In the genomic region with DNA sequence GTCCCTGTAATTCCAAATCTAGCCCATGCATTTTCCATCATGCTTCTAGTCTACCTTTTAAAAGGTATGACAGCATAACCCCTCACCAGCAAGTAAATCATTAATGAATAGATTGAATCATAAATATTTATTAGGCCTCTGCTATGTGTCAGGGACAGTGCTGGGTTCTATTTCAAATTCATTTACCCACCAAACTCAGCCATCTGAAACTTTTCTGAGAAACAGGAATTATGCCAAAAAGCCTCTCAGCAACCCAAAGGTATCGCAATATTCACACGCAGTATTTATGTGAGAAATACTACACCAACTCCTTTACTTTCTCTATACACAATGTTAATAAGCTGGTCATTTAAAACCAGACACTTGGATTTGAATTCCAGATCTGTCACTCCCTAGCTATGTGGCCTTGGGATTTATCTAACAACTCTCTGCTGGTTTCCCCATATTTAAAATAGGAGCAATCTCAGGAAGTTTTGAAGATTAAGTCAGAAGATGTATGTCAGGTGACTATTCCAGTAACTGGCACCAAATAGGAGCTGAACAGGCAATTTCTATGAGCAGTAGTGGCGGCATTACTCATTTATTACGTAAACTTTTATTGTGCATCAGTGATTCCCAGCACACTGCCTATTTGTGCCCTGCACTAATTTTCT, we compare ENCODE assay signal across 21 cellular contexts.
DNase-seq lines count a peak whose midpoint lies in the region; ATAC-seq and TF ChIP-seq lines count a peak whose summit lies in the region.
"Had no signal": no experiment of that assay in that cellular context is flagged by ENCODE, and none has a peak within 500 bp of the region (broad histone marks: within the 10 kb centered on the region; RNA-seq: fewer than 3 reads in every experiment).

No MANE protein-coding gene starts in this region.

- DNase-seq in HCEC 1CT: peak; percentile 1
- DNase-seq in amniotic epithelial cell (ENCODE audit: low read depth): peak; percentile 89
- peak in 1 of 2 donors; percentile 65 for DNase-seq in foreskin keratinocyte
- no peak for DNase-seq in smooth muscle cell (lab: John Stamatoyannopoulos, UW; ENCODE audit: unreplicated experiment)
- DNase-seq in activated CD8-positive, alpha-beta memory T cell treated with anti-CD3 and anti-CD28 coated beads, Interleukin-2, amount 10 ng/mL, durations not matched to agents 7 days and 5 days: no peak
- DNase-seq in stimulated activated CD4-positive, alpha-beta T cell treated with anti-CD3 and anti-CD28 coated beads, Interleukin-2, amount 100 ng/mL, for 24 hours: no peak
- DNase-seq: activated CD4-positive, CD25-positive, alpha-beta regulatory T cell treated with anti-CD3 and anti-CD28 coated beads, Interleukin-2, amount 50 U/mL, for 72 hours; activated naive CD4-positive, alpha-beta T cell treated with anti-CD3 and anti-CD28 coated beads, Interleukin-2, amount 10 ng/mL, durations not matched to agents 7 days and 5 days; activated T-cell treated with anti-CD3 and anti-CD28 coated beads, Interleukin-2, amount 50 U/mL, for 48 hours; BE2C; MG63; naive B cell; NCI-H2171; NCI-H524 treated with DMSO at 0.1 percent for 48 hours; pancreas; sigmoid colon; stimulated activated naive CD4-positive, alpha-beta T cell treated with Interleukin-2 at 50 U/mL for 16 hours; T-helper 9 cell had no signal

- no peak overlapping the region for H2AFZ ChIP-seq in smooth muscle cell (ENCODE audit: low read depth)

- no peaks in the 10 kb centered on the region for H3K9me3 Mint-ChIP-seq in activated CD8-positive, alpha-beta memory T cell treated with anti-CD3 and anti-CD28 coated beads, Interleukin-2, amount 10 ng/mL, durations not matched to agents 7 days and 5 days (ENCODE audit: low read depth)
- H3K9me3 Mint-ChIP-seq: activated naive CD4-positive, alpha-beta T cell treated with anti-CD3 and anti-CD28 coated beads, Interleukin-2, amount 10 ng/mL, durations not matched to agents 7 days and 5 days had no signal

- H3K27me3 Mint-ChIP-seq in activated CD8-positive, alpha-beta memory T cell treated with anti-CD3 and anti-CD28 coated beads, Interleukin-2, amount 10 ng/mL, durations not matched to agents 7 days and 5 days: no peaks in the 10 kb centered on the region
- H3K27me3 Mint-ChIP-seq: activated naive CD4-positive, alpha-beta T cell treated with anti-CD3 and anti-CD28 coated beads, Interleukin-2, amount 10 ng/mL, durations not matched to agents 7 days and 5 days; naive B cell had no signal

- H3K27ac ChIP-seq in foreskin keratinocyte (no peak overlapping the region), smooth muscle cell (ENCODE audit: low read depth) (peak overlapping the region; percentile 84)
- H3K27ac ChIP-seq: pancreas, sigmoid colon, tibial nerve had no signal

- H3K4me1 Mint-ChIP-seq in activated CD8-positive, alpha-beta memory T cell treated with anti-CD3 and anti-CD28 coated beads, Interleukin-2, amount 10 ng/mL, durations not matched to agents 7 days and 5 days: no peaks in the 10 kb centered on the region
- H3K4me1 Mint-ChIP-seq: activated naive CD4-positive, alpha-beta T cell treated with anti-CD3 and anti-CD28 coated beads, Interleukin-2, amount 10 ng/mL, durations not matched to agents 7 days and 5 days; naive B cell had no signal

- H3K36me3 ChIP-seq in smooth muscle cell (ENCODE audit: low read depth): no peaks in the 10 kb centered on the region
- H3K36me3 ChIP-seq: BE2C, MG63, pancreas, sigmoid colon, tibial nerve had no signal

- no peaks in the 10 kb centered on the region for H3K9me3 ChIP-seq in smooth muscle cell (replicated peaks; ENCODE audit: low read depth)
- H3K9me3 ChIP-seq: BE2C, MG63, pancreas, sigmoid colon, tibial nerve had no signal

- TF ChIP-seq CTCF in foreskin keratinocyte (conservative IDR thresholded peaks at IDR 0.05) (no peak), smooth muscle cell (IDR thresholded peaks at IDR 0.05; ENCODE audit: borderline replicate concordance, insufficient read depth, poor library complexity, severe bottlenecking) (no peak)

- H3K4me2 ChIP-seq in smooth muscle cell: peak overlapping the region; percentile 73

- CTCF ChIA-PET in activated CD8-positive, alpha-beta memory T cell treated with anti-CD3 and anti-CD28 coated beads, Interleukin-2, amount 10 ng/mL, durations not matched to agents 7 days and 5 days (lab: Charles Lee): no interaction called here

- no peak overlapping the region for H3K9ac ChIP-seq in smooth muscle cell (ENCODE audit: low read depth)

- H3K27ac Mint-ChIP-seq in activated CD8-positive, alpha-beta memory T cell treated with anti-CD3 and anti-CD28 coated beads, Interleukin-2, amount 10 ng/mL, durations not matched to agents 7 days and 5 days: no peak overlapping the region
- H3K27ac Mint-ChIP-seq: activated naive CD4-positive, alpha-beta T cell treated with anti-CD3 and anti-CD28 coated beads, Interleukin-2, amount 10 ng/mL, durations not matched to agents 7 days and 5 days; naive B cell had no signal

- no peaks in the 10 kb centered on the region for H4K20me1 ChIP-seq in smooth muscle cell (ENCODE audit: low read depth)

- H3K4me1 ChIP-seq in foreskin keratinocyte (peaks cover 17% of the 10 kb centered on the region), smooth muscle cell (ENCODE audit: low read depth) (peaks cover 5% of the 10 kb centered on the region)
- H3K4me1 ChIP-seq: BE2C, pancreas had no signal

- H3K4me3 ChIP-seq in smooth muscle cell: no peak overlapping the region
- H3K4me3 ChIP-seq: lung, MG63, pancreas, sigmoid colon, tibial nerve had no signal

- 38% methylated on average over 4 of the region's 4 CpGs for WGBS in smooth muscle cell (ENCODE audit: low lambda C conversion rate)

- H3F3A ChIP-seq in smooth muscle cell (ENCODE audit: low read depth): peaks cover 7% of the 10 kb centered on the region

- H3K27me3 ChIP-seq in foreskin keratinocyte (no peaks in the 10 kb centered on the region), smooth muscle cell (ENCODE audit: low read depth) (no peaks in the 10 kb centered on the region)
- H3K27me3 ChIP-seq: BE2C, MG63, pancreas, sigmoid colon, tibial nerve had no signal

- no peaks in the 10 kb centered on the region for H3K36me3 Mint-ChIP-seq in activated CD8-positive, alpha-beta memory T cell treated with anti-CD3 and anti-CD28 coated beads, Interleukin-2, amount 10 ng/mL, durations not matched to agents 7 days and 5 days
- H3K36me3 Mint-ChIP-seq: activated naive CD4-positive, alpha-beta T cell treated with anti-CD3 and anti-CD28 coated beads, Interleukin-2, amount 10 ng/mL, durations not matched to agents 7 days and 5 days; naive B cell had no signal

- H3K79me2 ChIP-seq in smooth muscle cell (ENCODE audit: low read depth): no peaks in the 10 kb centered on the region

- no peak overlapping the region for H3K4me3 Mint-ChIP-seq in activated CD8-positive, alpha-beta memory T cell treated with anti-CD3 and anti-CD28 coated beads, Interleukin-2, amount 10 ng/mL, durations not matched to agents 7 days and 5 days
- H3K4me3 Mint-ChIP-seq: activated naive CD4-positive, alpha-beta T cell treated with anti-CD3 and anti-CD28 coated beads, Interleukin-2, amount 10 ng/mL, durations not matched to agents 7 days and 5 days; naive B cell had no signal

- ATAC-seq in foreskin keratinocyte: peak; percentile 7
- ATAC-seq in activated CD8-positive, alpha-beta memory T cell treated with anti-CD3 and anti-CD28 coated beads, Interleukin-2, amount 10 ng/mL, durations not matched to agents 7 days and 5 days: no peak
- ATAC-seq in GM21360 (IDR thresholded peaks at IDR 0.05; ENCODE audit: unreplicated experiment): no peak
- ATAC-seq: pancreas had no signal

Comparison
In these comparisons a context has a peak if more than half of its experiments do, and no peak if none do; other contexts are left out.
1. DNase-seq: peak in HCEC 1CT (single experiment) and amniotic epithelial cell (single experiment); none in smooth muscle cell (single experiment), activated CD8-positive, alpha-beta memory T cell treated with anti-CD3 and anti-CD28 coated beads, Interleukin-2, amount 10 ng/mL, durations not matched to agents 7 days and 5 days (single experiment) and stimulated activated CD4-positive, alpha-beta T cell treated with anti-CD3 and anti-CD28 coated beads, Interleukin-2, amount 100 ng/mL, for 24 hours (0 of 2).